Comparison of ENCODE assay signal across 29 cellular contexts in genomic region chrX:25869761-25870160, GRCh38.
"Had no signal": no experiment of that assay in that cellular context is flagged by ENCODE, and none has a peak within 500 bp of the region (broad histone marks: within the 10 kb centered on the region; RNA-seq: fewer than 3 reads in every experiment).

No MANE protein-coding gene starts in this region.

- H3K4me3 Mint-ChIP-seq: activated B cell treated with CpG ODN at 0.5 μM for 24 hours; activated CD4-positive, alpha-beta T cell treated with anti-CD3 and anti-CD28 coated beads, Interleukin-2, amount 10 ng/mL, durations not matched to agents 24 days and 14 days; activated CD8-positive, alpha-beta memory T cell treated with anti-CD3 and anti-CD28 coated beads, Interleukin-2, amount 10 ng/mL, durations not matched to agents 7 days and 5 days; activated naive CD8-positive, alpha-beta T cell treated with anti-CD3 and anti-CD28 coated beads, Interleukin-2, amount 50 U/mL, for 24 hours; activated T-cell treated with anti-CD3 and anti-CD28 coated beads, Interleukin-2, amount 50 U/mL, for 24 hours; activated T-helper 1 cell treated with anti-CD3 and anti-CD28 coated beads, Interleukin-12 subunit alpha, Interleukin-12 subunit beta, Interleukin-2, Interleukin-4 antibody, amounts not matched to agents 30 ng/mL and 10 ng/mL and 1 ng/mL, durations not matched to agents 14 hours and 24 hours and 36 hours; brain; T-cell had no signal

- DNase-seq: activated B cell treated with CpG ODN at 0.5 μM for 24 hours; activated CD4-positive, alpha-beta T cell treated with anti-CD3 and anti-CD28 coated beads for 1 hour; activated CD4-positive, alpha-beta T cell treated with anti-CD3 and anti-CD28 coated beads, Interleukin-2, amount 10 ng/mL, durations not matched to agents 24 days and 14 days; activated CD4-positive, alpha-beta T cell treated with anti-CD3 and anti-CD28 coated beads, Interleukin-2, amount 50 U/mL, for 48 hours; activated CD8-positive, alpha-beta memory T cell treated with anti-CD3 and anti-CD28 coated beads, Interleukin-2, amount 10 ng/mL, durations not matched to agents 7 days and 5 days; activated effector memory CD4-positive, alpha-beta T cell treated with Interleukin-2 at 50 U/mL for 16 hours; activated naive CD4-positive, alpha-beta T cell treated with Interleukin-2 at 50 U/mL for 16 hours; activated naive CD8-positive, alpha-beta T cell treated with anti-CD3 and anti-CD28 coated beads, Interleukin-2, amount 50 U/mL, for 24 hours; activated T-cell treated with anti-CD3 and anti-CD28 coated beads, Interleukin-2, amount 50 U/mL, for 24 hours; amniotic stem cell; MG63; MV-4-11; NCI-H1092 treated with DMSO at 0.1 percent for 48 hours; NCI-H1436; NCI-H1694 treated with DMSO at 0.1 percent for 48 hours; NCI-H2029 treated with DMSO at 0.1 percent for 48 hours; NCI-H345; NCI-H510A; NCI-H526 treated with DMSO at 0.1 percent for 48 hours; NCI-H82; RPMI8226; T-cell; T-helper 2 cell; T1000 had no signal

- H3K36me3 Mint-ChIP-seq: activated CD8-positive, alpha-beta memory T cell treated with anti-CD3 and anti-CD28 coated beads, Interleukin-2, amount 10 ng/mL, durations not matched to agents 7 days and 5 days; activated naive CD4-positive, alpha-beta T cell treated with anti-CD3 and anti-CD28 coated beads, Interleukin-2, amount 50 U/mL, for 72 hours; brain; T-cell had no signal

- H3K4me3 ChIP-seq: cardiac muscle cell, MG63, SK-N-MC had no signal

- H3K27me3 Mint-ChIP-seq: activated B cell treated with CpG ODN at 0.5 μM for 24 hours; activated CD4-positive, alpha-beta T cell treated with anti-CD3 and anti-CD28 coated beads, Interleukin-2, amount 10 ng/mL, durations not matched to agents 24 days and 14 days; activated CD8-positive, alpha-beta memory T cell treated with anti-CD3 and anti-CD28 coated beads, Interleukin-2, amount 10 ng/mL, durations not matched to agents 7 days and 5 days; activated naive CD8-positive, alpha-beta T cell treated with anti-CD3 and anti-CD28 coated beads, Interleukin-2, amount 50 U/mL, for 24 hours; brain; T-cell had no signal

- H3K9me3 Mint-ChIP-seq: activated naive CD8-positive, alpha-beta T cell treated with anti-CD3 and anti-CD28 coated beads, Interleukin-2, amount 50 U/mL, for 24 hours; activated T-cell treated with anti-CD3 and anti-CD28 coated beads, Interleukin-2, amount 50 U/mL, for 24 hours; activated T-helper 1 cell treated with anti-CD3 and anti-CD28 coated beads, Interleukin-12 subunit alpha, Interleukin-12 subunit beta, Interleukin-2, Interleukin-4 antibody, amounts not matched to agents 30 ng/mL and 10 ng/mL and 1 ng/mL, durations not matched to agents 14 hours and 24 hours and 36 hours had no signal

- H3K4me1 Mint-ChIP-seq: activated B cell treated with CpG ODN at 0.5 μM for 24 hours; activated CD4-positive, alpha-beta T cell treated with anti-CD3 and anti-CD28 coated beads, Interleukin-2, amount 10 ng/mL, durations not matched to agents 24 days and 14 days; activated CD8-positive, alpha-beta memory T cell treated with anti-CD3 and anti-CD28 coated beads, Interleukin-2, amount 10 ng/mL, durations not matched to agents 7 days and 5 days; activated naive CD8-positive, alpha-beta T cell treated with anti-CD3 and anti-CD28 coated beads, Interleukin-2, amount 50 U/mL, for 24 hours; brain; T-cell had no signal

- H3K27ac Mint-ChIP-seq: activated B cell treated with CpG ODN at 0.5 μM for 24 hours; activated CD4-positive, alpha-beta T cell treated with anti-CD3 and anti-CD28 coated beads, Interleukin-2, amount 10 ng/mL, durations not matched to agents 24 days and 14 days; activated CD8-positive, alpha-beta memory T cell treated with anti-CD3 and anti-CD28 coated beads, Interleukin-2, amount 10 ng/mL, durations not matched to agents 7 days and 5 days; activated naive CD4-positive, alpha-beta T cell treated with anti-CD3 and anti-CD28 coated beads, Interleukin-2, amount 50 U/mL, for 72 hours; activated naive CD8-positive, alpha-beta T cell treated with anti-CD3 and anti-CD28 coated beads, Interleukin-2, amount 50 U/mL, for 24 hours; activated T-cell treated with anti-CD3 and anti-CD28 coated beads, Interleukin-2, amount 50 U/mL, for 24 hours; activated T-helper 1 cell treated with anti-CD3 and anti-CD28 coated beads, Interleukin-12 subunit alpha, Interleukin-12 subunit beta, Interleukin-2, Interleukin-4 antibody, amounts not matched to agents 30 ng/mL and 10 ng/mL and 1 ng/mL, durations not matched to agents 14 hours and 24 hours and 36 hours; brain; T-cell had no signal
